In the genomic region with DNA sequence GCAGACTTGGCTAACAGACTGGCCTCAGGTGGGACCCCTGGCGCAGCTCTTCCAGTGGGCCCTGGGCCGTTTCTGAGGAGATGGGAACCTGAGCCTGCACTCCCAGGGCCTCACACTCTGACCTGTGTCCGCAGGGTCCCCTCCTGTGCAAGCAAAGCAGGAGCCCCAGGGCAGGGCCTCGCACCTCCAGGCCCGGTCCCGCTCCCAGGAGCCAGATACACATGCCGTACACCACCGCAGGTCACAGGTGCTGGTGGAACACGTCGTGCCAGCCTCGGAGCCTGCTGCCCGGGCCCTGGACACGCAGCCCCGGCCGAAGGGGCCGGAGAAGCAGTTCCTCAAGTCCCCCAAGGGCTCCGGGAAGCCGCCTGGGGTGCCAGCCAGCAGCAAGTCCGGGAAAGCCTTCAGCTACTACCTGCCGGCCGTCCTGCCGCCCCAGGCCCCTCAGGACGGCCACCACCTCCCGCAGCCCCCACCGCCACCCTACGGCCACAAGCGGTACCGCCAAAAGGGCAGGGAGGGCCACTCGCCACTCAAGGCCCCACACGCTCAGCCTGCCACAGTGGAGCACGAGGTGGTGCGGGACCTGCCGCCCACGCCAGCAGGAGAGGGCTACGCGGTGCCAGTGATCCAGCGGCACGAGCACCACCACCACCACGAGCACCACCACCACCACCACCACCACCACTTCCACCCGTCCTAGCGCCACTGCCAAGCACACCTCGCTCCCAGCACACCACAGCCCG, we compare ENCODE assay signal across 18 cellular contexts. TPM values are rescaled to one million over a fixed set of nuclear protein-coding genes. Genes with fewer than 3 reads are reported as not detected.
A peak's percentile ranks its signal among the peaks of the same experiment; 100 is the strongest.
DNase-seq lines count a peak whose midpoint lies in the region; ATAC-seq, FAIRE-seq and TF ChIP-seq lines count a peak whose summit lies in the region.
"Had no signal": no experiment of that assay in that cellular context is flagged by ENCODE, and none has a peak within 500 bp of the region (broad histone marks: within the 10 kb centered on the region; RNA-seq: fewer than 3 reads in every experiment).

No MANE protein-coding gene starts in this region.

- H3K9me3 ChIP-seq in right atrium auricular region: no peaks in the 10 kb centered on the region
- H3K9me3 ChIP-seq in kidney (ENCODE audit: control insufficient read depth in 1 of 2, low read length in 2 of 2): no peaks in the 10 kb centered on the region
- no peaks in the 10 kb centered on the region for H3K9me3 ChIP-seq in psoas muscle
- no peaks in the 10 kb centered on the region for H3K9me3 ChIP-seq in MM.1S (replicated peaks; ENCODE audit: insufficient read depth, low read length)

- FAIRE-seq in kidney (lab: Jason Lieb, UNC) (no peak), urothelium cell line (lab: Jason Lieb, UNC) (no peak)
- FAIRE-seq: GM12892, GM18507 had no signal

- H3K9ac ChIP-seq in kidney (ENCODE audit: low read length in 2 of 2) (no peak overlapping the region), MM.1S (ENCODE audit: low read length) (no peak overlapping the region)
- H3K9ac ChIP-seq: BLaER1 had no signal

- ATAC-seq in Right ventricle myocardium inferior (no peak), psoas muscle (no peak)

- H3K9me3 Mint-ChIP-seq in chondrocyte (ENCODE audit: low read depth): no peaks in the 10 kb centered on the region
- H3K9me3 Mint-ChIP-seq: CD8-positive, alpha-beta memory T cell had no signal

- no peaks in the 10 kb centered on the region for H3K4me1 Mint-ChIP-seq in chondrocyte (ENCODE audit: low read depth)

- DNase-seq in Right ventricle myocardium inferior (ENCODE audit: missing footprints) (peak; percentile 63), right atrium auricular region (ENCODE audit: low spot score) (no peak), chondrocyte (ENCODE audit: low spot score) (peak; percentile 88), kidney (peak; percentile 53), psoas muscle (peak; percentile 11 to 50), urothelium cell line (ENCODE audit: low spot score) (no peak), NCI-H187 treated with DMSO at 0.1 percent for 48 hours (lab: John Stamatoyannopoulos, UW) (no peak), MM.1S (no peak)
- DNase-seq: HFFc6, NCI-H1048, NCI-H1436, NCI-H446, NCI-H526 treated with DMSO at 0.1 percent for 48 hours had no signal

- no peaks in the 10 kb centered on the region for H3K4me1 ChIP-seq in right atrium auricular region
- H3K4me1 ChIP-seq in kidney (ENCODE audit: control insufficient read depth in 1 of 2, insufficient read depth in 1 of 2, low read depth in 1 of 2, low read length in 2 of 2): no peaks in the 10 kb centered on the region
- no peaks in the 10 kb centered on the region for H3K4me1 ChIP-seq in psoas muscle
- no peaks in the 10 kb centered on the region for H3K4me1 ChIP-seq in MM.1S (ENCODE audit: low read length)
- H3K4me1 ChIP-seq: SJSA1 had no signal

- TF ChIP-seq CTCF in right atrium auricular region (IDR thresholded peaks at IDR 0.05) (no peak), chondrocyte (IDR thresholded peaks at IDR 0.05) (no peak), kidney (IDR thresholded peaks at IDR 0.05; ENCODE audit: borderline replicate concordance, extremely low read depth, insufficient read depth) (no peak), psoas muscle (IDR thresholded peaks at IDR 0.05) (no peak), MM.1S (IDR thresholded peaks at IDR 0.05; ENCODE audit: low read length) (no peak)

- H4K20me1 ChIP-seq in MM.1S (ENCODE audit: insufficient read depth, low read length): no peaks in the 10 kb centered on the region

- H3K9me2 ChIP-seq in MM.1S (replicated peaks; ENCODE audit: insufficient read depth, low read length): no peaks in the 10 kb centered on the region

- no peaks in the 10 kb centered on the region for H3F3A ChIP-seq in MM.1S (ENCODE audit: insufficient read depth, low read length)

- H3K36me3 ChIP-seq in right atrium auricular region (no peaks in the 10 kb centered on the region), kidney (ENCODE audit: control insufficient read depth in 1 of 2, insufficient read depth in 2 of 2, low read length in 2 of 2) (no peaks in the 10 kb centered on the region), psoas muscle (ENCODE audit: insufficient read depth in 1 of 2, low read depth in 1 of 2) (no peaks in the 10 kb centered on the region), MM.1S (replicated peaks; ENCODE audit: insufficient read depth, low read length) (no peaks in the 10 kb centered on the region)
- H3K36me3 ChIP-seq: SJSA1 had no signal

- H3K27ac ChIP-seq in right atrium auricular region (no peak overlapping the region), kidney (ENCODE audit: low read depth in 2 of 2, low read length in 2 of 2) (no peak overlapping the region), psoas muscle (no peak overlapping the region), MM.1S (ENCODE audit: low read length) (no peak overlapping the region)
- H3K27ac ChIP-seq: BLaER1, SJSA1 had no signal

- peaks cover 21% of the 10 kb centered on the region for H3K27me3 Mint-ChIP-seq in chondrocyte (ENCODE audit: low read depth)

- 92 to 94% (median 93%) methylated on average over 40 to 43 of the region's 43 CpGs for WGBS in psoas muscle, 3 donors

- H3K4me2 ChIP-seq in MM.1S (ENCODE audit: low read depth, low read length): no peak overlapping the region
- H3K4me2 ChIP-seq: BLaER1 had no signal

- H3K4me3 Mint-ChIP-seq in chondrocyte (ENCODE audit: unreplicated experiment): no peak overlapping the region
- H3K4me3 Mint-ChIP-seq: CD8-positive, alpha-beta memory T cell; HFFc6 had no signal

- no peaks in the 10 kb centered on the region for H3K79me2 ChIP-seq in MM.1S (ENCODE audit: low read length)

- H3K27me3 ChIP-seq in right atrium auricular region (no peaks in the 10 kb centered on the region), psoas muscle (ENCODE audit: insufficient read depth in 3 of 3, low read length in 2 of 3) (peaks cover 0 to 6% (median 0%) of the 10 kb centered on the region in 3 donors), MM.1S (replicated peaks; ENCODE audit: insufficient read depth, low read length) (peaks cover 11% of the 10 kb centered on the region)
- H3K27me3 ChIP-seq: BLaER1 had no signal

- H3K4me3 ChIP-seq in right atrium auricular region (no peak overlapping the region), kidney (ENCODE audit: low read length in 2 of 2) (no peak overlapping the region), psoas muscle (no peak overlapping the region), MM.1S (ENCODE audit: low read length) (no peak overlapping the region)
- H3K4me3 ChIP-seq: BLaER1, SJSA1 had no signal

- no peaks in the 10 kb centered on the region for H3K36me3 Mint-ChIP-seq in chondrocyte (ENCODE audit: low read depth)

- no peak overlapping the region for H2AFZ ChIP-seq in MM.1S (ENCODE audit: low read length)

- intact Hi-C loops in Right ventricle myocardium inferior (cut with DNase I): no loop called here
- intact Hi-C loops in kidney (cut with DNase I): no loop called here
- intact Hi-C loops in psoas muscle (cut with DNase I): no loop called here

- no peak overlapping the region for H3K27ac Mint-ChIP-seq in chondrocyte (ENCODE audit: unreplicated experiment)
- H3K27ac Mint-ChIP-seq: CD8-positive, alpha-beta memory T cell; HFFc6 had no signal

RNA-seq across cellular contexts. Expression of gene NKD2, which starts 29.2 kb away (rescaled TPM):
- total RNA-seq in Right ventricle myocardium inferior (4.4 TPM), right atrium auricular region (1 to 10 TPM; 2.4 to 2.8 TPM), chondrocyte (not detected in 3 replicates), kidney (14.1 TPM), psoas muscle (under 1 TPM in 3 of 4 donors, not detected in 1; 0.59 to 0.96 (median 0.83) TPM)
- polyA plus RNA-seq in kidney (ENCODE audit: insufficient read depth, low read depth, low replicate concordance) (7.9 TPM), psoas muscle (under 1 TPM; 0.08 to 0.68 (median 0.35) TPM)
- total RNA-seq: HFFc6 had no signal
- polyA plus RNA-seq: CD8-positive, alpha-beta memory T cell had no signal

Comparison
In these comparisons a context has a peak if more than half of its experiments do, and no peak if none do; other contexts are left out.
1. DNase-seq: peak in Right ventricle myocardium inferior (single experiment), chondrocyte (single experiment), kidney (single experiment) and psoas muscle (2 of 2); none in right atrium auricular region (single experiment), urothelium cell line (single experiment), NCI-H187 treated with DMSO at 0.1 percent for 48 hours (single experiment) and MM.1S (single experiment).